9 cellular contexts compared by ENCODE assay signal in the genomic region with DNA sequence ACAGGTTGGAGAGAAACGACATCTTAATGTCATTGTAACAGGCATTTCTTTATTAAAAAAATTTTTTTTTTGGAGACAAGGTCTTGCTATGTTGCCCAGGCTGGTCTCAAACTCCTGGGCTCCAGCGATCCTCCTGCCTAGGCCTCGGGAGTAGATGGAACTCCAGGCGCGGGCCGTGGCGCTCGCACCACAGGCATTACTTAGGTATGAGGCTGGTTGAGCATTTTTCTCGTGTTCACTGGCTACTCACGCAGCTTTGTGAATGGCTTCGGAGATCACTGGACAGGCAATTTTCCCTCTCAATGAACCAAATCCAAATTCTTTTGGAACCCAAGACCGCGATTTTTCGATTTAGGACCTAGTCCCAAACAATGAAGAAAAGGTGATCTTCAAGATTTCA. TPM values are rescaled to one million over a fixed set of nuclear protein-coding genes. Genes with fewer than 3 reads are reported as not detected.
DNase-seq lines count a peak whose midpoint lies in the region; TF ChIP-seq lines count a peak whose summit lies in the region.
"Had no signal": no experiment of that assay in that cellular context is flagged by ENCODE, and none has a peak within 500 bp of the region (broad histone marks: within the 10 kb centered on the region; RNA-seq: fewer than 3 reads in every experiment).

No MANE protein-coding gene starts in this region.

- H3K4me2 ChIP-seq in hepatocyte = peak overlapping the region; percentile 91

- DNase-seq in DMS 273 (lab: John Stamatoyannopoulos, UW; ENCODE audit: unreplicated experiment) (peak; percentile 60), DMS 273 treated with DMSO at 0.1 percent for 48 hours (lab: John Stamatoyannopoulos, UW) (no peak), hepatocyte (ENCODE audit: low spot score) (no peak), spleen (no peak), SIG-M5 treated with dmso at 0.1 percent for 504 hours (lab: John Stamatoyannopoulos, UW; ENCODE audit: unreplicated experiment) (no peak), islet precursor cell (no peak)
- DNase-seq in activated CD4-positive, alpha-beta memory T cell treated with anti-CD3 and anti-CD28 coated beads for 36 hours = no peak
- no peak for DNase-seq in activated CD4-positive, alpha-beta T cell treated with anti-CD3 and anti-CD28 coated beads for 1 hour

- WGBS in hepatocyte (ENCODE audit: low lambda C conversion rate, missing lambda C conversion rate) = 49% methylated on average over 14 of the region's 14 CpGs
- WGBS in spleen, 5 donors = 34 to 44% (median 36%) methylated on average over 14 of the region's 14 CpGs

- H3K79me2 ChIP-seq in hepatocyte = peaks cover 38% of the 10 kb centered on the region

- H3K4me3 ChIP-seq in hepatocyte (peak overlapping the region; percentile 95), spleen (peak overlapping the region; percentile 44 to 85 (median 57))

- H3K36me3 Mint-ChIP-seq in activated CD4-positive, alpha-beta memory T cell treated with anti-CD3 and anti-CD28 coated beads for 36 hours = peaks cover 1% of the 10 kb centered on the region

- H3K27me3 ChIP-seq in hepatocyte (no peaks in the 10 kb centered on the region), spleen (replicated peaks in 1 of 7) (peaks cover 2 to 86% (median 36%) of the 10 kb centered on the region in 7 donors)

- peak overlapping the region; percentile 95 for H2AFZ ChIP-seq in hepatocyte

- peaks cover 13% of the 10 kb centered on the region for H3K4me1 ChIP-seq in hepatocyte (ENCODE audit: insufficient read depth)
- peaks cover 8 to 57% (median 37%) of the 10 kb centered on the region in 6 donors for H3K4me1 ChIP-seq in spleen

- CTCF ChIA-PET in activated CD4-positive, alpha-beta memory T cell treated with anti-CD3 and anti-CD28 coated beads for 36 hours (lab: Charles Lee) = interaction anchor here (0.6 to 2.0 kb wide), 4 partner anchors 12 to 168 kb away, joined by 3 to 6 read pairs (median 4); no protein-coding TSS in a partner anchor

- H3K9me3 ChIP-seq in hepatocyte (ENCODE audit: low read depth) = no peaks in the 10 kb centered on the region
- H3K9me3 ChIP-seq in spleen = no peaks in the 10 kb centered on the region

- H3K4me3 Mint-ChIP-seq in activated CD4-positive, alpha-beta memory T cell treated with anti-CD3 and anti-CD28 coated beads for 36 hours = peak overlapping the region; percentile 62

- no peaks in the 10 kb centered on the region for H3K36me3 ChIP-seq in hepatocyte (replicated peaks; ENCODE audit: insufficient read depth, low read depth)
- no peaks in the 10 kb centered on the region for H3K36me3 ChIP-seq in spleen

- intact Hi-C loops in activated CD4-positive, alpha-beta memory T cell treated with anti-CD3 and anti-CD28 coated beads for 36 hours (cut with micrococcal nuclease) = loop anchor here (2.0 to 5.0 kb wide), 3 partner anchors 66 to 205 kb away; no protein-coding TSS in a partner anchor
- intact Hi-C loops in spleen (cut with DNase I; ENCODE audit: low total_unique reads) = loop anchor here (5.0 kb wide), 2 partner anchors 65 to 155 kb away; no protein-coding TSS in a partner anchor

- H4K20me1 ChIP-seq in hepatocyte (ENCODE audit: insufficient read depth, poor library complexity, severe bottlenecking) = peaks cover 23% of the 10 kb centered on the region

- peaks cover 53% of the 10 kb centered on the region for H3K27me3 Mint-ChIP-seq in activated CD4-positive, alpha-beta memory T cell treated with anti-CD3 and anti-CD28 coated beads for 36 hours

- no peaks in the 10 kb centered on the region for H3K9me3 Mint-ChIP-seq in activated CD4-positive, alpha-beta memory T cell treated with anti-CD3 and anti-CD28 coated beads for 36 hours

- POLR2A ChIA-PET in activated CD4-positive, alpha-beta memory T cell treated with anti-CD3 and anti-CD28 coated beads for 36 hours (lab: Charles Lee) = no interaction called here

- H3K4me1 Mint-ChIP-seq in activated CD4-positive, alpha-beta memory T cell treated with anti-CD3 and anti-CD28 coated beads for 36 hours (ENCODE audit: low read depth) = peaks cover 4% of the 10 kb centered on the region

- H3K9me2 ChIP-seq in hepatocyte (replicated peaks; ENCODE audit: insufficient read depth) = no peaks in the 10 kb centered on the region

- H3K27ac ChIP-seq in hepatocyte (peak overlapping the region; percentile 33), spleen (peak overlapping the region in 1 of 8 donors; percentile 59)
- H3K27ac ChIP-seq: 22Rv1 had no signal

- no peak for TF ChIP-seq POLR2A in spleen (IDR thresholded peaks at IDR 0.05)

- TF ChIP-seq CTCF in hepatocyte (IDR thresholded peaks at IDR 0.05; ENCODE audit: poor library complexity) = no peak
- no peak for TF ChIP-seq CTCF in spleen (IDR thresholded peaks at IDR 0.05 in 8 of 11, conservative IDR thresholded peaks at IDR 0.05 in 3 of 11)

- no peak overlapping the region for H3K27ac Mint-ChIP-seq in activated CD4-positive, alpha-beta memory T cell treated with anti-CD3 and anti-CD28 coated beads for 36 hours

RNA-seq across cellular contexts. Expression of a gene that starts 0.8 kb away (rescaled TPM):
- under 1 TPM in 1 of 2 experiments, not detected in 1; 0.07 TPM for total RNA-seq in activated CD4-positive, alpha-beta memory T cell treated with anti-CD3 and anti-CD28 coated beads for 36 hours
- 3.7 and 4.5 TPM in 2 replicates for total RNA-seq in hepatocyte
- polyA plus RNA-seq in hepatocyte = 20.6 and 26.2 TPM in 2 replicates
- 10 to 100 TPM in 3 of 7 donors, 1 to 10 TPM in 4; 3.3 to 15.8 (median 9.8) TPM for total RNA-seq in spleen
- 1 to 10 TPM; 2.0 to 5.2 (median 2.4) TPM for polyA plus RNA-seq in spleen
